Comparison of ENCODE assay signal across 1 cellular context in the genomic region with DNA sequence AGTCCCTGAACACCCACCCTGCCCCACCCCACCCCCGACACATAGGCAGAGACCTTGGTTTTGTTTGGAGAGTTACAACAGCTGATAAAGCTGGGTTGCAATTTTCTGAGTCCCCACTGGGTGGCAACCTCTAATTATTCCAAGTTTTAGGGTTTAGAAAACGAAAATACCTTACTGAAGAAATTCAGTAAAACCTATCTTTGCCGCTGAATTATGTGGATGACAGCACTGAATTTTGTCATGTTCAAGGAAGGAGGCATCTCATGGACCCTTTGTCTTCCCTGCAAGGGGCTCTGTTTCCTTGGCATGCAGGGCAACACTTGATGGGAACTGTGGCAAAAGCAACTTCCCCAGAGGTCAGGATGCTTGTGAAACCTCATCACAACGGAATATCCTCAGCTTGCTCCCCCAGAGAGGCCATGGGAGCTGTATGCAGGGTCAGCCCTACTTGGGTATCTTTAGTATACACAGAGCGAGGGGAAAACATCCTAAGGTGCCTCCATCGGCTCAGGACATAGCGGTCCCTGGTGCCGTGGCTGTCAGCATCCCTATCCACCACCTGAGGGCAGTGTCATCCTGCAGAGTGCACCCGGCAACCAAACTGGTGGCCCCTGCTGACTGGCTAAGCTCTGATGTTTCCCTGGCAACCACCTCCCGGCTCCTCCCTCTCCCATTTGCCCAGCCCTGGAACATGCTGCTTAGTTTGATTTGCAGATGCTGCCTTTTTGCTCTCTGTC.
A peak's percentile ranks its signal among the peaks of the same experiment; 100 is the strongest.
TF ChIP-seq lines count a peak whose summit lies in the region.

No MANE protein-coding gene starts in this region.

TF ChIP-seq in GM12878, 131 proteins besides CTCF, POLR2A, EP300 and RAD21 (continued from another document and continues in another):
- peak; percentile 54; the same call in 1 of the 2 replicates for TF ChIP-seq CREB1 (IDR thresholded peaks at IDR 0.05; ENCODE audit: low read depth)
- TF ChIP-seq MXI1 (IDR thresholded peaks at IDR 0.05; ENCODE audit: low read depth, low read length), result peak; percentile 53; the same call in 1 of the 2 replicates
- peak; percentile 70 for TF ChIP-seq IRF4 (IDR thresholded peaks at IDR 0.05; ENCODE audit: low read depth, low read length)
- peak; percentile 97 for TF ChIP-seq RFX5 (IDR thresholded peaks at IDR 0.05; ENCODE audit: low read depth, low read length)
- no peak for TF ChIP-seq FOXM1 (IDR thresholded peaks at IDR 0.05; ENCODE audit: low read depth, low read length)
- no peak for TF ChIP-seq KAT2A (conservative IDR thresholded peaks at IDR 0.05; ENCODE audit: control insufficient read depth, low read depth, low read length)
- TF ChIP-seq, protein P1, sequence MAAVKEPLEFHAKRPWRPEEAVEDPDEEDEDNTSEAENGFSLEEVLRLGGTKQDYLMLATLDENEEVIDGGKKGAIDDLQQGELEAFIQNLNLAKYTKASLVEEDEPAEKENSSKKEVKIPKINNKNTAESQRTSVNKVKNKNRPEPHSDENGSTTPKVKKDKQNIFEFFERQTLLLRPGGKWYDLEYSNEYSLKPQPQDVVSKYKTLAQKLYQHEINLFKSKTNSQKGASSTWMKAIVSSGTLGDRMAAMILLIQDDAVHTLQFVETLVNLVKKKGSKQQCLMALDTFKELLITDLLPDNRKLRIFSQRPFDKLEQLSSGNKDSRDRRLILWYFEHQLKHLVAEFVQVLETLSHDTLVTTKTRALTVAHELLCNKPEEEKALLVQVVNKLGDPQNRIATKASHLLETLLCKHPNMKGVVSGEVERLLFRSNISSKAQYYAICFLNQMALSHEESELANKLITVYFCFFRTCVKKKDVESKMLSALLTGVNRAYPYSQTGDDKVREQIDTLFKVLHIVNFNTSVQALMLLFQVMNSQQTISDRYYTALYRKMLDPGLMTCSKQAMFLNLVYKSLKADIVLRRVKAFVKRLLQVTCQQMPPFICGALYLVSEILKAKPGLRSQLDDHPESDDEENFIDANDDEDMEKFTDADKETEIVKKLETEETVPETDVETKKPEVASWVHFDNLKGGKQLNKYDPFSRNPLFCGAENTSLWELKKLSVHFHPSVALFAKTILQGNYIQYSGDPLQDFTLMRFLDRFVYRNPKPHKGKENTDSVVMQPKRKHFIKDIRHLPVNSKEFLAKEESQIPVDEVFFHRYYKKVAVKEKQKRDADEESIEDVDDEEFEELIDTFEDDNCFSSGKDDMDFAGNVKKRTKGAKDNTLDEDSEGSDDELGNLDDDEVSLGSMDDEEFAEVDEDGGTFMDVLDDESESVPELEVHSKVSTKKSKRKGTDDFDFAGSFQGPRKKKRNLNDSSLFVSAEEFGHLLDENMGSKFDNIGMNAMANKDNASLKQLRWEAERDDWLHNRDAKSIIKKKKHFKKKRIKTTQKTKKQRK (IDR thresholded peaks at IDR 0.05; ENCODE audit: low read depth, low read length), result no peak
- no peak for TF ChIP-seq NR2C1 (IDR thresholded peaks at IDR 0.05)
- no peak for TF ChIP-seq NFYA (IDR thresholded peaks at IDR 0.05; ENCODE audit: borderline replicate concordance, low read depth, low read length)
- TF ChIP-seq HDAC2 (IDR thresholded peaks at IDR 0.05), result no peak
- TF ChIP-seq E2F8 (IDR thresholded peaks at IDR 0.05; ENCODE audit: low read depth, partially characterized antibody), result no peak
- no peak for TF ChIP-seq SREBF2 (IDR thresholded peaks at IDR 0.05; ENCODE audit: low read length)
- TF ChIP-seq, protein P2, sequence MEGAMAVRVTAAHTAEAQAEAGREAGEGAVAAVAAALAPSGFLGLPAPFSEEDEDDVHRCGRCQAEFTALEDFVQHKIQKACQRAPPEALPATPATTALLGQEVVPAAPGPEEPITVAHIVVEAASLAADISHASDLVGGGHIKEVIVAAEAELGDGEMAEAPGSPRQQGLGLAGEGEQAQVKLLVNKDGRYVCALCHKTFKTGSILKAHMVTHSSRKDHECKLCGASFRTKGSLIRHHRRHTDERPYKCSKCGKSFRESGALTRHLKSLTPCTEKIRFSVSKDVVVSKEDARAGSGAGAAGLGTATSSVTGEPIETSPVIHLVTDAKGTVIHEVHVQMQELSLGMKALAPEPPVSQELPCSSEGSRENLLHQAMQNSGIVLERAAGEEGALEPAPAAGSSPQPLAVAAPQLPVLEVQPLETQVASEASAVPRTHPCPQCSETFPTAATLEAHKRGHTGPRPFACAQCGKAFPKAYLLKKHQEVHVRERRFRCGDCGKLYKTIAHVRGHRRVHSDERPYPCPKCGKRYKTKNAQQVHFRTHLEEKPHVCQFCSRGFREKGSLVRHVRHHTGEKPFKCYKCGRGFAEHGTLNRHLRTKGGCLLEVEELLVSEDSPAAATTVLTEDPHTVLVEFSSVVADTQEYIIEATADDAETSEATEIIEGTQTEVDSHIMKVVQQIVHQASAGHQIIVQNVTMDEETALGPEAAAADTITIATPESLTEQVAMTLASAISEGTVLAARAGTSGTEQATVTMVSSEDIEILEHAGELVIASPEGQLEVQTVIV (IDR thresholded peaks at IDR 0.05; ENCODE audit: borderline replicate concordance, partially characterized antibody), result no peak
- no peak for TF ChIP-seq CUX1 (IDR thresholded peaks at IDR 0.05; ENCODE audit: insufficient replicate concordance, low read depth, low read length)
- TF ChIP-seq ZSCAN29 (IDR thresholded peaks at IDR 0.05), result no peak
- TF ChIP-seq, protein P3, sequence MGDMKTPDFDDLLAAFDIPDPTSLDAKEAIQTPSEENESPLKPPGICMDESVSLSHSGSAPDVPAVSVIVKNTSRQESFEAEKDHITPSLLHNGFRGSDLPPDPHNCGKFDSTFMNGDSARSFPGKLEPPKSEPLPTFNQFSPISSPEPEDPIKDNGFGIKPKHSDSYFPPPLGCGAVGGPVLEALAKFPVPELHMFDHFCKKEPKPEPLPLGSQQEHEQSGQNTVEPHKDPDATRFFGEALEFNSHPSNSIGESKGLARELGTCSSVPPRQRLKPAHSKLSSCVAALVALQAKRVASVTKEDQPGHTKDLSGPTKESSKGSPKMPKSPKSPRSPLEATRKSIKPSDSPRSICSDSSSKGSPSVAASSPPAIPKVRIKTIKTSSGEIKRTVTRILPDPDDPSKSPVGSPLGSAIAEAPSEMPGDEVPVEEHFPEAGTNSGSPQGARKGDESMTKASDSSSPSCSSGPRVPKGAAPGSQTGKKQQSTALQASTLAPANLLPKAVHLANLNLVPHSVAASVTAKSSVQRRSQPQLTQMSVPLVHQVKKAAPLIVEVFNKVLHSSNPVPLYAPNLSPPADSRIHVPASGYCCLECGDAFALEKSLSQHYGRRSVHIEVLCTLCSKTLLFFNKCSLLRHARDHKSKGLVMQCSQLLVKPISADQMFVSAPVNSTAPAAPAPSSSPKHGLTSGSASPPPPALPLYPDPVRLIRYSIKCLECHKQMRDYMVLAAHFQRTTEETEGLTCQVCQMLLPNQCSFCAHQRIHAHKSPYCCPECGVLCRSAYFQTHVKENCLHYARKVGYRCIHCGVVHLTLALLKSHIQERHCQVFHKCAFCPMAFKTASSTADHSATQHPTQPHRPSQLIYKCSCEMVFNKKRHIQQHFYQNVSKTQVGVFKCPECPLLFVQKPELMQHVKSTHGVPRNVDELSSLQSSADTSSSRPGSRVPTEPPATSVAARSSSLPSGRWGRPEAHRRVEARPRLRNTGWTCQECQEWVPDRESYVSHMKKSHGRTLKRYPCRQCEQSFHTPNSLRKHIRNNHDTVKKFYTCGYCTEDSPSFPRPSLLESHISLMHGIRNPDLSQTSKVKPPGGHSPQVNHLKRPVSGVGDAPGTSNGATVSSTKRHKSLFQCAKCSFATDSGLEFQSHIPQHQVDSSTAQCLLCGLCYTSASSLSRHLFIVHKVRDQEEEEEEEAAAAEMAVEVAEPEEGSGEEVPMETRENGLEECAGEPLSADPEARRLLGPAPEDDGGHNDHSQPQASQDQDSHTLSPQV (IDR thresholded peaks at IDR 0.05), result no peak
- TF ChIP-seq, protein P4, sequence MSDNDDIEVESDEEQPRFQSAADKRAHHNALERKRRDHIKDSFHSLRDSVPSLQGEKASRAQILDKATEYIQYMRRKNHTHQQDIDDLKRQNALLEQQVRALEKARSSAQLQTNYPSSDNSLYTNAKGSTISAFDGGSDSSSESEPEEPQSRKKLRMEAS (IDR thresholded peaks at IDR 0.05; ENCODE audit: low read depth, low read length), result no peak
- peak; percentile 56 for TF ChIP-seq SP1 (IDR thresholded peaks at IDR 0.05; ENCODE audit: low read depth, low read length)
- no peak for TF ChIP-seq PAX5 (IDR thresholded peaks at IDR 0.05; ENCODE audit: borderline replicate concordance, low read depth, low read length)
- TF ChIP-seq MEF2B (IDR thresholded peaks at IDR 0.05; ENCODE audit: partially characterized antibody, poor library complexity, severe bottlenecking), result no peak
- no peak for TF ChIP-seq ZBTB40 (IDR thresholded peaks at IDR 0.05; ENCODE audit: borderline replicate concordance)
- no peak for TF ChIP-seq ESRRA (IDR thresholded peaks at IDR 0.05; ENCODE audit: low read length)
- TF ChIP-seq TARDBP (IDR thresholded peaks at IDR 0.05; ENCODE audit: borderline replicate concordance), result no peak
- TF ChIP-seq CBX5 (IDR thresholded peaks at IDR 0.05; ENCODE audit: low read depth), result no peak
- no peak for TF ChIP-seq GATAD2B (conservative IDR thresholded peaks at IDR 0.05; ENCODE audit: low read depth)
- TF ChIP-seq NFXL1 (IDR thresholded peaks at IDR 0.05; ENCODE audit: borderline replicate concordance), result no peak
